Comparison of ENCODE assay signal across 9 cellular contexts in the genomic region with DNA sequence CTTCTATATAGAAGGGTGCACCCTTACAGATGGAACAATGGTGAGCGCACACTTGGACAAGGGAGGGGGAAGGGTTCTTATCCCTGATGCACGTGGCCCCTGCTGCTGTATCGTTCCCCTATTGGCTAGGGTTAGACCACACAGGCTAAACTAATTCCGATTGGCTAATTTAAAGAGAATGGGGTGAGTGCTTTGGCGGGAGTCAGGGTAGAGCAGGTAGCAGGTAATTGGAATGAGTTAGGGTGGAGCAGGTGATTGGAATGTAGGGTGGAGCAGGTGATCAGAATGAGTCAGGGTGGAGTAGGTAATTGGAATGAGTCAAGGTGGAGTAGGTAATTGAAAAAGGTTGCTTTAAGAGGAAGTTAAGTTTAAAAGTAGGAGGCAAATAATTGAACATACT. TPM values are rescaled to one million over a fixed set of nuclear protein-coding genes. Genes with fewer than 3 reads are reported as not detected.
"Had no signal": no experiment of that assay in that cellular context is flagged by ENCODE, and none has a peak within 500 bp of the region (broad histone marks: within the 10 kb centered on the region; RNA-seq: fewer than 3 reads in every experiment).

No MANE protein-coding gene starts in this region.

RNA-seq across cellular contexts. Expression of a gene that starts 32.0 kb away (rescaled TPM):
- total RNA-seq: cardiac muscle cell, dermis microvascular lymphatic vessel endothelial cell, endothelial cell of umbilical vein, fibroblast of lung, fibroblast of villous mesenchyme, frontal cortex had no signal
- polyA plus RNA-seq: cardiac muscle cell, endothelial cell of umbilical vein, fibroblast of lung had no signal

RNA-seq across cellular contexts. Expression of a gene that starts 37.7 kb away (rescaled TPM):
- total RNA-seq: activated CD4-positive, alpha-beta memory T cell treated with anti-CD3 and anti-CD28 coated beads for 36 hours; activated naive CD4-positive, alpha-beta T cell treated with anti-CD3 and anti-CD28 coated beads for 36 hours; dermis microvascular lymphatic vessel endothelial cell; endothelial cell of umbilical vein; T-helper 2 cell treated with Interferon-gamma antibody and Interleukin-4, amounts not matched to agents 100 ng/mL and 5 ng/mL, for 36 hours had no signal
- polyA plus RNA-seq: endothelial cell of umbilical vein had no signal
